1 cellular context compared by ENCODE assay signal in the genomic region with DNA sequence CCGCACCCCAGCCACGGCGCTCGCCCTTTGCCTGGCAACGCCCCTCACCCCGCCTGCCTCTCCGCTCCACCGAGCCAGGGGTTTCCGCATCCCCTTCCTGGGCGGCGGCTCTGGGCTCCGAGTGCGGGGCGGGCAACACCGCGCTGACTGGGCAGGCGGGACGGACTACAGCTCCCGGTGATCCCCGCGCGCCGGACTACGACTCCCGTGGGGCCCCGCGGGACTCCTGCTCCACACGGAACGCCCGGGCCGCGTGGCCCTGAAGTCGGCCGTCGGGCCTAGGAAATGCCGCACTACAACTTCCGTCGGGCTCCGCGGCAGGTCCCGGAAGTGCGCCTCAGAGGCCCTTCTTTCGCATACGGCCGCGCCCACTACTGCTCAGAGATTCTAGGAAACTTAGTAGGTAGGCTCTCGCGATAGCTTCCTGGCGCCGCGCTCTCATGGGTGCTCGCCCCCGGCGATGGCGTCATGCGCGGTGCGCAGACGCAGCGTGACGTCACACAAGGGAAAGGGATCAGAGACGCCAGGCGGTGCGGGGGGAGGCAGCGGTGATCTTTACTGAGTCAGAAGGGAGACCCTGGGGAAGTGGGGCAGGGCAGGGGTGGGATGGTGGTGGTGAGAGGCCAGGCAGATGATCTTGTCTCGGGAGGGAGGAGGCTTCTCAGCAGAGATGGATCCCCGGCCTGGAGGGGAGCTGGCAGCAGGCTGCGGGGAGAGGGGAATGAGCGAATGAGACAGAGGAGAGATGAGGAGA.
TF ChIP-seq lines count a peak whose summit lies in the region.

TSS of gene JOSD2 (minus strand) at position 123 of the 754 bp plus-strand sequence. CDS start 760 bp downstream, outside the sequence.

TF ChIP-seq in K562, 482 proteins besides CTCF, POLR2A, EP300 and RAD21 (continued from another document):
- TF ChIP-seq, protein P1, sequence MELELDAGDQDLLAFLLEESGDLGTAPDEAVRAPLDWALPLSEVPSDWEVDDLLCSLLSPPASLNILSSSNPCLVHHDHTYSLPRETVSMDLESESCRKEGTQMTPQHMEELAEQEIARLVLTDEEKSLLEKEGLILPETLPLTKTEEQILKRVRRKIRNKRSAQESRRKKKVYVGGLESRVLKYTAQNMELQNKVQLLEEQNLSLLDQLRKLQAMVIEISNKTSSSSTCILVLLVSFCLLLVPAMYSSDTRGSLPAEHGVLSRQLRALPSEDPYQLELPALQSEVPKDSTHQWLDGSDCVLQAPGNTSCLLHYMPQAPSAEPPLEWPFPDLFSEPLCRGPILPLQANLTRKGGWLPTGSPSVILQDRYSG (tag; conservative IDR thresholded peaks at IDR 0.05; ENCODE audit: low read depth) = no peak; the same call in 1 of the 2 replicates
- TF ChIP-seq NCOR1 (IDR thresholded peaks at IDR 0.05) (0 out of 2 replicates have a peak, but pooled peaks have one; percentile 34), ATF3 (IDR thresholded peaks at IDR 0.05) (peak; percentile 98), ATF3 (CRISPR knock-in tag; conservative IDR thresholded peaks at IDR 0.05) (peak; percentile 91), ZC3H11A (IDR thresholded peaks at IDR 0.05; ENCODE audit: low read depth, low read length) (peak; percentile 82; the same call in 1 of the 2 replicates), TBL1XR1 (IDR thresholded peaks at IDR 0.05; ENCODE audit: low read length in 2 of 2) (peak in 1 of 2 experiments; percentile 99; a peak in 2 of 4 replicates), TFE3 (CRISPR knock-in tag; IDR thresholded peaks at IDR 0.05) (no peak), CXXC5 (CRISPR knock-in tag; IDR thresholded peaks at IDR 0.05) (peak; percentile 99), ZNF707 (CRISPR knock-in tag; conservative IDR thresholded peaks at IDR 0.05) (no peak), SETDB1 (IDR thresholded peaks at IDR 0.05; ENCODE audit: low read length) (no peak), ZNF174 (CRISPR knock-in tag; IDR thresholded peaks at IDR 0.05) (no peak), PYGO2 (tag; IDR thresholded peaks at IDR 0.05) (no peak), E2F6 (IDR thresholded peaks at IDR 0.05; ENCODE audit: borderline replicate concordance in 1 of 2, extremely low read depth in 1 of 2, insufficient read depth in 1 of 2, insufficient read length in 1 of 2, low read depth in 1 of 2, low read length in 1 of 2, poor library complexity in 1 of 2, severe bottlenecking in 1 of 2) (peak; percentile 64 to 78), ATF2 (CRISPR knock-in tag; IDR thresholded peaks at IDR 0.05) (no peak), ZNF239 (CRISPR knock-in tag; IDR thresholded peaks at IDR 0.05) (no peak), ELF1 (tag; IDR thresholded peaks at IDR 0.05) (peak; percentile 99), HEY1 (CRISPR knock-in tag; IDR thresholded peaks at IDR 0.05; ENCODE audit: borderline replicate concordance) (peak; percentile 60; the same call in 1 of the 2 replicates), ZNF699 (CRISPR knock-in tag; IDR thresholded peaks at IDR 0.05; ENCODE audit: insufficient replicate concordance) (no peak), HDGF (IDR thresholded peaks at IDR 0.05) (no peak), LCOR (CRISPR knock-in tag; IDR thresholded peaks at IDR 0.05) (peak; percentile 44; the same call in 1 of the 2 replicates), ZNF589 (CRISPR knock-in tag; IDR thresholded peaks at IDR 0.05; ENCODE audit: low read depth) (no peak), HDAC6 (IDR thresholded peaks at IDR 0.05; ENCODE audit: low read depth, low read length) (no peak)
- TF ChIP-seq, protein P2, sequence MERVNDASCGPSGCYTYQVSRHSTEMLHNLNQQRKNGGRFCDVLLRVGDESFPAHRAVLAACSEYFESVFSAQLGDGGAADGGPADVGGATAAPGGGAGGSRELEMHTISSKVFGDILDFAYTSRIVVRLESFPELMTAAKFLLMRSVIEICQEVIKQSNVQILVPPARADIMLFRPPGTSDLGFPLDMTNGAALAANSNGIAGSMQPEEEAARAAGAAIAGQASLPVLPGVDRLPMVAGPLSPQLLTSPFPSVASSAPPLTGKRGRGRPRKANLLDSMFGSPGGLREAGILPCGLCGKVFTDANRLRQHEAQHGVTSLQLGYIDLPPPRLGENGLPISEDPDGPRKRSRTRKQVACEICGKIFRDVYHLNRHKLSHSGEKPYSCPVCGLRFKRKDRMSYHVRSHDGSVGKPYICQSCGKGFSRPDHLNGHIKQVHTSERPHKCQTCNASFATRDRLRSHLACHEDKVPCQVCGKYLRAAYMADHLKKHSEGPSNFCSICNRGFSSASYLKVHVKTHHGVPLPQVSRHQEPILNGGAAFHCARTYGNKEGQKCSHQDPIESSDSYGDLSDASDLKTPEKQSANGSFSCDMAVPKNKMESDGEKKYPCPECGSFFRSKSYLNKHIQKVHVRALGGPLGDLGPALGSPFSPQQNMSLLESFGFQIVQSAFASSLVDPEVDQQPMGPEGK (CRISPR knock-in tag; IDR thresholded peaks at IDR 0.05; ENCODE audit: borderline replicate concordance) = 0 out of 2 replicates have a peak, but pooled peaks have one; percentile 64
